ENCODE assay signal across 8 cellular contexts in the genomic region with DNA sequence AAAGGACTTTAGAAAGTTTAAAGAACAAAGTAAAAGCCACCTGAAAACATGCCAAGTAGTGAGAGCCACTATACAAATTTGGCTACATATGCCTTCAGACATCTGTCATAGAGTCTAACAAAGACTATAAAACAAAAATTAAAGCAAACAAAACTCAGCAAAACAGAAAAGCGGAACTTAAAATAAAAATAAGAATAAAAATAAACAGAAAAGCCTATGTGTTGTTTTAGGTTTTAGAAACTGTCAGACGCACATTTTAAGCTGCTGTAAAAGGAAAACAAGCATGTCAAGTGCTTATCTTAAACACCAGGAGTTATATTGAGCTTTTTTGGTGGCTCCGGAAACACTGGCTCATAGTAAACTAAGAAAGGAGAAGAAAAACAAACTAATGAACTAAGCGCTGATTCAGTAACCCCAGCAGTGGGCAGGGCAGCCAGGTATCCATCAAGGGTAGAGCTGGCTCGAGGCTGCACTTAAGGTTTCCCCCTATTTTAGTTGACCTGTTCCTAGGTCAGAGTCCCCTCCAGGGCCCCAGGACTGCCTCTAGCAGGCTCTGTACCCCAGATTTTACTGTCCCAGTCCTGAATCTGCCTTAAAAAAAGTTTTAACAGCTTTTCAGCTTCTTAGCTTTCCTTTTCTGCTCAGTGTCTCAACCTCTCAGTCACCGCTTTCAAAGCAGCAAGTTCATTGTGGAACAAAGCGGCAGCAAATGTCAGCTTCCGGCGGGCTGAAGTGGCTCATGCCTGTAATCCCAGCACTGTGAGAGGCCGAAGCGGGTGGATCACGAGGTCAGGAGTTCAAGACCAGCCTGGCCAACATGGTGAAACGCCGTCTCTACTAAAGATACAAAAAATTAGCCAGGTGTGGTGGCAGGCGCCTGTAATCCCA. TPM values are rescaled to one million over a fixed set of nuclear protein-coding genes. Genes with fewer than 3 reads are reported as not detected.
DNase-seq lines count a peak whose midpoint lies in the region; ATAC-seq and TF ChIP-seq lines count a peak whose summit lies in the region.

No MANE protein-coding gene starts in this region.

- CTCF ChIA-PET in activated CD8-positive, alpha-beta memory T cell treated with anti-CD3 and anti-CD28 coated beads, Interleukin-2, amount 10 ng/mL, durations not matched to agents 7 days and 5 days (lab: Charles Lee): interaction anchor here (0.7 to 3.4 kb wide), 5 partner anchors 10 to 100 kb away, joined by 3 to 48 read pairs (median 4); no protein-coding TSS in a partner anchor

- peaks cover 6% of the 10 kb centered on the region for H3K36me3 Mint-ChIP-seq in activated CD8-positive, alpha-beta memory T cell treated with anti-CD3 and anti-CD28 coated beads, Interleukin-2, amount 10 ng/mL, durations not matched to agents 7 days and 5 days

- H3K27me3 Mint-ChIP-seq in activated CD8-positive, alpha-beta memory T cell treated with anti-CD3 and anti-CD28 coated beads, Interleukin-2, amount 10 ng/mL, durations not matched to agents 7 days and 5 days: no peaks in the 10 kb centered on the region
- no peaks in the 10 kb centered on the region for H3K27me3 Mint-ChIP-seq in stimulated activated naive CD8-positive, alpha-beta T cell treated with anti-CD3 and anti-CD28 coated beads, Interleukin-15, amount 100 ng/mL, for 72 hours

- no peaks in the 10 kb centered on the region for H3K36me3 ChIP-seq in hepatocyte (replicated peaks; ENCODE audit: insufficient read depth, low read depth)

- H3K4me1 ChIP-seq in hepatocyte (ENCODE audit: insufficient read depth): no peaks in the 10 kb centered on the region

- WGBS in hepatocyte (ENCODE audit: low lambda C conversion rate, missing lambda C conversion rate): 57% methylated on average over 15 of the region's 15 CpGs

- H3K4me2 ChIP-seq in hepatocyte: peak overlapping the region; percentile 51

- H3K9me3 Mint-ChIP-seq in activated CD8-positive, alpha-beta memory T cell treated with anti-CD3 and anti-CD28 coated beads, Interleukin-2, amount 10 ng/mL, durations not matched to agents 7 days and 5 days (ENCODE audit: low read depth): no peaks in the 10 kb centered on the region
- no peaks in the 10 kb centered on the region for H3K9me3 Mint-ChIP-seq in stimulated activated naive CD8-positive, alpha-beta T cell treated with anti-CD3 and anti-CD28 coated beads, Interleukin-15, amount 100 ng/mL, for 72 hours

- H2AFZ ChIP-seq in hepatocyte: peak overlapping the region; percentile 4

- peaks cover 13% of the 10 kb centered on the region for H3K4me1 Mint-ChIP-seq in activated CD8-positive, alpha-beta memory T cell treated with anti-CD3 and anti-CD28 coated beads, Interleukin-2, amount 10 ng/mL, durations not matched to agents 7 days and 5 days
- H3K4me1 Mint-ChIP-seq in stimulated activated naive CD8-positive, alpha-beta T cell treated with anti-CD3 and anti-CD28 coated beads, Interleukin-15, amount 100 ng/mL, for 72 hours: peaks cover 18% of the 10 kb centered on the region

- TF ChIP-seq CTCF in hepatocyte (IDR thresholded peaks at IDR 0.05; ENCODE audit: poor library complexity): no peak

- H3K79me2 ChIP-seq in hepatocyte: no peaks in the 10 kb centered on the region

- no peaks in the 10 kb centered on the region for H3K9me2 ChIP-seq in hepatocyte (replicated peaks; ENCODE audit: insufficient read depth)

- no peaks in the 10 kb centered on the region for H3K9me3 ChIP-seq in hepatocyte (ENCODE audit: low read depth)

- DNase-seq in CD1c-positive myeloid dendritic cell (ENCODE audit: extremely low spot score) (peak; percentile 33), hepatocyte (ENCODE audit: low spot score) (peak; percentile 32), NCI-H82 (lab: John Stamatoyannopoulos, UW) (no peak), NCI-H2029 treated with DMSO at 0.1 percent for 48 hours (lab: John Stamatoyannopoulos, UW) (no peak)
- DNase-seq in activated CD8-positive, alpha-beta memory T cell treated with anti-CD3 and anti-CD28 coated beads, Interleukin-2, amount 10 ng/mL, durations not matched to agents 7 days and 5 days: peak; percentile 59
- peak; percentile 40 to 58 for DNase-seq in stimulated activated naive CD8-positive, alpha-beta T cell treated with anti-CD3 and anti-CD28 coated beads, Interleukin-15, amount 100 ng/mL, for 72 hours

- peak overlapping the region; percentile 28 for H3K4me3 Mint-ChIP-seq in activated CD8-positive, alpha-beta memory T cell treated with anti-CD3 and anti-CD28 coated beads, Interleukin-2, amount 10 ng/mL, durations not matched to agents 7 days and 5 days
- H3K4me3 Mint-ChIP-seq in stimulated activated naive CD8-positive, alpha-beta T cell treated with anti-CD3 and anti-CD28 coated beads, Interleukin-15, amount 100 ng/mL, for 72 hours: peak overlapping the region; percentile 72 to 74

- no peaks in the 10 kb centered on the region for H4K20me1 ChIP-seq in hepatocyte (ENCODE audit: insufficient read depth, poor library complexity, severe bottlenecking)

- H3K4me3 ChIP-seq in hepatocyte: no peak overlapping the region

- ATAC-seq in GM19438 (IDR thresholded peaks at IDR 0.05; ENCODE audit: low read depth, unreplicated experiment) (peak; percentile 66), HG03520 (IDR thresholded peaks at IDR 0.05; ENCODE audit: unreplicated experiment) (peak; percentile 72)
- peak; percentile 81 for ATAC-seq in activated CD8-positive, alpha-beta memory T cell treated with anti-CD3 and anti-CD28 coated beads, Interleukin-2, amount 10 ng/mL, durations not matched to agents 7 days and 5 days
- peak; percentile 84 for ATAC-seq in stimulated activated naive CD8-positive, alpha-beta T cell treated with anti-CD3 and anti-CD28 coated beads, Interleukin-15, amount 100 ng/mL, for 72 hours

- no peaks in the 10 kb centered on the region for H3K27me3 ChIP-seq in hepatocyte

- peak overlapping the region; percentile 35 for H3K27ac ChIP-seq in hepatocyte

- peak overlapping the region; percentile 76 for H3K27ac Mint-ChIP-seq in activated CD8-positive, alpha-beta memory T cell treated with anti-CD3 and anti-CD28 coated beads, Interleukin-2, amount 10 ng/mL, durations not matched to agents 7 days and 5 days
- H3K27ac Mint-ChIP-seq in stimulated activated naive CD8-positive, alpha-beta T cell treated with anti-CD3 and anti-CD28 coated beads, Interleukin-15, amount 100 ng/mL, for 72 hours: peak overlapping the region; percentile 71 to 92

RNA-seq across cellular contexts. Expression of a gene that starts 15.3 kb away (rescaled TPM):
- total RNA-seq in activated CD8-positive, alpha-beta memory T cell treated with anti-CD3 and anti-CD28 coated beads, Interleukin-2, amount 10 ng/mL, durations not matched to agents 7 days and 5 days: 10 to 100 TPM; 48.7 to 51.7 TPM
- total RNA-seq in hepatocyte: 20.8 and 26.6 TPM in 2 replicates
- polyA plus RNA-seq in hepatocyte: 26.9 and 37.1 TPM in 2 replicates

RNA-seq across cellular contexts. Expression of a gene that starts 34.9 kb away (rescaled TPM):
- 10 to 100 TPM; 47.9 to 63.4 TPM for total RNA-seq in activated CD8-positive, alpha-beta memory T cell treated with anti-CD3 and anti-CD28 coated beads, Interleukin-2, amount 10 ng/mL, durations not matched to agents 7 days and 5 days
- total RNA-seq in hepatocyte: 70.7 and 95.2 TPM in 2 replicates
- polyA plus RNA-seq in hepatocyte: 53.9 and 57.5 TPM in 2 replicates

Comparison
In these comparisons a context has a peak if more than half of its experiments do, and no peak if none do; other contexts are left out.
1. DNase-seq: peak in CD1c-positive myeloid dendritic cell (single experiment), activated CD8-positive, alpha-beta memory T cell treated with anti-CD3 and anti-CD28 coated beads, Interleukin-2, amount 10 ng/mL, durations not matched to agents 7 days and 5 days (single experiment), hepatocyte (single experiment) and stimulated activated naive CD8-positive, alpha-beta T cell treated with anti-CD3 and anti-CD28 coated beads, Interleukin-15, amount 100 ng/mL, for 72 hours (2 of 2); none in NCI-H82 (single experiment) and NCI-H2029 treated with DMSO at 0.1 percent for 48 hours (single experiment).
2. Peak in every context shown above with its lines, with median percentiles within 50 percentile points of each other: ATAC-seq.